In genomic region chr1:155981266-155982088, GRCh38 we compare ENCODE assay signal across 8 cellular contexts. TPM values are rescaled to one million over a fixed set of nuclear protein-coding genes. Genes with fewer than 3 reads are reported as not detected.
DNase-seq lines count a peak whose midpoint lies in the region; ATAC-seq and TF ChIP-seq lines count a peak whose summit lies in the region.

No MANE protein-coding gene starts in this region.

- H3K4me1 Mint-ChIP-seq in nephron = peaks cover 61% of the 10 kb centered on the region

- H3K36me3 ChIP-seq in cardiac muscle cell = no peaks in the 10 kb centered on the region

- peak overlapping the region; percentile 92 for H3K27ac ChIP-seq in cardiac muscle cell

- DNase-seq in cardiac muscle cell (ENCODE audit: low read depth in 1 of 2, low spot score in 1 of 2) = peak in 1 of 2 donors; percentile 90
- no peak for DNase-seq in left ventricle myocardium superior
- peak; percentile 42 for DNase-seq in SIG-M5 (lab: John Stamatoyannopoulos, UW)
- DNase-seq in dermis blood vessel endothelial cell = peak; percentile 56
- DNase-seq in activated gamma-delta T cell (lab: John Stamatoyannopoulos, UW) = no peak
- no peak for DNase-seq in DMS153 treated with DMSO at 0.1 percent for 48 hours (lab: John Stamatoyannopoulos, UW; ENCODE audit: unreplicated experiment)

- intact Hi-C loops in left ventricle myocardium superior (cut with micrococcal nuclease) = loop anchor here (5.0 kb wide), 1 partner anchor 39 kb away; the partner anchor contains the start of gene RXFP4

- no peaks in the 10 kb centered on the region for H3K36me3 Mint-ChIP-seq in nephron (ENCODE audit: low read depth)

- peak overlapping the region; percentile 75 to 95 (median 95) for H3K4me3 Mint-ChIP-seq in nephron

- no peak overlapping the region for H3K4me3 ChIP-seq in cardiac muscle cell

- H3K9me3 ChIP-seq in cardiac muscle cell (ENCODE audit: low read depth) = no peaks in the 10 kb centered on the region

- TF ChIP-seq CTCF in cardiac muscle cell (IDR thresholded peaks at IDR 0.05; ENCODE audit: low read depth, low read length) (no peak), nephron (IDR thresholded peaks at IDR 0.05; ENCODE audit: unreplicated experiment in 3 of 3) (no peak)

- H3K27me3 Mint-ChIP-seq in nephron (ENCODE audit: low read depth) = peaks cover 4% of the 10 kb centered on the region

- H3K27ac Mint-ChIP-seq in nephron = peak overlapping the region; percentile 95 to 96 (median 96)

- H3K4me1 ChIP-seq in cardiac muscle cell (ENCODE audit: low read depth) = peaks cover 28% of the 10 kb centered on the region

- H3K9me3 Mint-ChIP-seq in nephron = no peaks in the 10 kb centered on the region

- no peak for ATAC-seq in left ventricle myocardium superior
- ATAC-seq in GM18498 (IDR thresholded peaks at IDR 0.05; ENCODE audit: unreplicated experiment) = no peak

- H3K27me3 ChIP-seq in cardiac muscle cell = no peaks in the 10 kb centered on the region

RNA-seq across cellular contexts. Expression of gene ARHGEF2, which starts 3.1 kb away (rescaled TPM):
- total RNA-seq in cardiac muscle cell (89.4 and 126 TPM in 2 replicates), left ventricle myocardium superior (61.2 TPM), dermis blood vessel endothelial cell (101 and 147 TPM in 2 replicates)
- 38.6 and 54.9 TPM in 2 replicates for polyA plus RNA-seq in cardiac muscle cell

RNA-seq across cellular contexts. Expression of gene SSR2, which starts 39.3 kb away (rescaled TPM):
- total RNA-seq in cardiac muscle cell = 119 and 198 TPM in 2 replicates
- polyA plus RNA-seq in cardiac muscle cell = 174 and 188 TPM in 2 replicates
- total RNA-seq in left ventricle myocardium superior = 75.8 TPM
- total RNA-seq in dermis blood vessel endothelial cell = 516 and 723 TPM in 2 replicates

RNA-seq across cellular contexts. Expression of gene RXFP4, which starts 40.0 kb away (rescaled TPM):
- total RNA-seq in cardiac muscle cell = 0.33 TPM in 1 of 2 replicates, not detected in the other
- 0.74 TPM in 1 of 2 replicates, not detected in the other for polyA plus RNA-seq in cardiac muscle cell
- not detected for total RNA-seq in left ventricle myocardium superior
- 0.19 TPM in 1 of 2 replicates, not detected in the other for total RNA-seq in dermis blood vessel endothelial cell

RNA-seq across cellular contexts. Expression of gene KHDC4, which starts 47.3 kb away (rescaled TPM):
- total RNA-seq in cardiac muscle cell (61.0 and 86.4 TPM in 2 replicates), left ventricle myocardium superior (22.6 TPM), dermis blood vessel endothelial cell (25.7 and 32.8 TPM in 2 replicates)
- polyA plus RNA-seq in cardiac muscle cell = 26.6 and 31.5 TPM in 2 replicates

Comparison
In these comparisons a context has a peak if more than half of its experiments do, and no peak if none do; other contexts are left out.
1. DNase-seq: peak in SIG-M5 (single experiment) and dermis blood vessel endothelial cell (single experiment); none in left ventricle myocardium superior (single experiment), activated gamma-delta T cell (single experiment) and DMS153 treated with DMSO at 0.1 percent for 48 hours (single experiment).